ENCODE assay signal across 1 cellular context in genomic region chr7:143906895-143907294, GRCh38.
TF ChIP-seq lines count a peak whose summit lies in the region.

No MANE protein-coding gene starts in this region.

TF ChIP-seq in HepG2, 621 proteins besides CTCF, POLR2A, EP300 and RAD21 (continued from another document and continues in another):
- TF ChIP-seq, protein P1, sequence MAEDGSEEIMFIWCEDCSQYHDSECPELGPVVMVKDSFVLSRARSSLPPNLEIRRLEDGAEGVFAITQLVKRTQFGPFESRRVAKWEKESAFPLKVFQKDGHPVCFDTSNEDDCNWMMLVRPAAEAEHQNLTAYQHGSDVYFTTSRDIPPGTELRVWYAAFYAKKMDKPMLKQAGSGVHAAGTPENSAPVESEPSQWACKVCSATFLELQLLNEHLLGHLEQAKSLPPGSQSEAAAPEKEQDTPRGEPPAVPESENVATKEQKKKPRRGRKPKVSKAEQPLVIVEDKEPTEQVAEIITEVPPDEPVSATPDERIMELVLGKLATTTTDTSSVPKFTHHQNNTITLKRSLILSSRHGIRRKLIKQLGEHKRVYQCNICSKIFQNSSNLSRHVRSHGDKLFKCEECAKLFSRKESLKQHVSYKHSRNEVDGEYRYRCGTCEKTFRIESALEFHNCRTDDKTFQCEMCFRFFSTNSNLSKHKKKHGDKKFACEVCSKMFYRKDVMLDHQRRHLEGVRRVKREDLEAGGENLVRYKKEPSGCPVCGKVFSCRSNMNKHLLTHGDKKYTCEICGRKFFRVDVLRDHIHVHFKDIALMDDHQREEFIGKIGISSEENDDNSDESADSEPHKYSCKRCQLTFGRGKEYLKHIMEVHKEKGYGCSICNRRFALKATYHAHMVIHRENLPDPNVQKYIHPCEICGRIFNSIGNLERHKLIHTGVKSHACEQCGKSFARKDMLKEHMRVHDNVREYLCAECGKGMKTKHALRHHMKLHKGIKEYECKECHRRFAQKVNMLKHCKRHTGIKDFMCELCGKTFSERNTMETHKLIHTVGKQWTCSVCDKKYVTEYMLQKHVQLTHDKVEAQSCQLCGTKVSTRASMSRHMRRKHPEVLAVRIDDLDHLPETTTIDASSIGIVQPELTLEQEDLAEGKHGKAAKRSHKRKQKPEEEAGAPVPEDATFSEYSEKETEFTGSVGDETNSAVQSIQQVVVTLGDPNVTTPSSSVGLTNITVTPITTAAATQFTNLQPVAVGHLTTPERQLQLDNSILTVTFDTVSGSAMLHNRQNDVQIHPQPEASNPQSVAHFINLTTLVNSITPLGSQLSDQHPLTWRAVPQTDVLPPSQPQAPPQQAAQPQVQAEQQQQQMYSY (CRISPR knock-in tag; IDR thresholded peaks at IDR 0.05), result no peak
- TF ChIP-seq, protein P2, sequence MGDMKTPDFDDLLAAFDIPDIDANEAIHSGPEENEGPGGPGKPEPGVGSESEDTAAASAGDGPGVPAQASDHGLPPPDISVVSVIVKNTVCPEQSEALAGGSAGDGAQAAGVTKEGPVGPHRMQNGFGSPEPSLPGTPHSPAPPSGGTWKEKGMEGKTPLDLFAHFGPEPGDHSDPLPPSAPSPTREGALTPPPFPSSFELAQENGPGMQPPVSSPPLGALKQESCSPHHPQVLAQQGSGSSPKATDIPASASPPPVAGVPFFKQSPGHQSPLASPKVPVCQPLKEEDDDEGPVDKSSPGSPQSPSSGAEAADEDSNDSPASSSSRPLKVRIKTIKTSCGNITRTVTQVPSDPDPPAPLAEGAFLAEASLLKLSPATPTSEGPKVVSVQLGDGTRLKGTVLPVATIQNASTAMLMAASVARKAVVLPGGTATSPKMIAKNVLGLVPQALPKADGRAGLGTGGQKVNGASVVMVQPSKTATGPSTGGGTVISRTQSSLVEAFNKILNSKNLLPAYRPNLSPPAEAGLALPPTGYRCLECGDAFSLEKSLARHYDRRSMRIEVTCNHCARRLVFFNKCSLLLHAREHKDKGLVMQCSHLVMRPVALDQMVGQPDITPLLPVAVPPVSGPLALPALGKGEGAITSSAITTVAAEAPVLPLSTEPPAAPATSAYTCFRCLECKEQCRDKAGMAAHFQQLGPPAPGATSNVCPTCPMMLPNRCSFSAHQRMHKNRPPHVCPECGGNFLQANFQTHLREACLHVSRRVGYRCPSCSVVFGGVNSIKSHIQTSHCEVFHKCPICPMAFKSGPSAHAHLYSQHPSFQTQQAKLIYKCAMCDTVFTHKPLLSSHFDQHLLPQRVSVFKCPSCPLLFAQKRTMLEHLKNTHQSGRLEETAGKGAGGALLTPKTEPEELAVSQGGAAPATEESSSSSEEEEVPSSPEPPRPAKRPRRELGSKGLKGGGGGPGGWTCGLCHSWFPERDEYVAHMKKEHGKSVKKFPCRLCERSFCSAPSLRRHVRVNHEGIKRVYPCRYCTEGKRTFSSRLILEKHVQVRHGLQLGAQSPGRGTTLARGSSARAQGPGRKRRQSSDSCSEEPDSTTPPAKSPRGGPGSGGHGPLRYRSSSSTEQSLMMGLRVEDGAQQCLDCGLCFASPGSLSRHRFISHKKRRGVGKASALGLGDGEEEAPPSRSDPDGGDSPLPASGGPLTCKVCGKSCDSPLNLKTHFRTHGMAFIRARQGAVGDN (CRISPR knock-in tag; IDR thresholded peaks at IDR 0.05), result no peak
- TF ChIP-seq JARID2 (CRISPR knock-in tag; IDR thresholded peaks at IDR 0.05; ENCODE audit: insufficient replicate concordance) (no peak), ZSCAN29 (CRISPR knock-in tag; conservative IDR thresholded peaks at IDR 0.05) (peak; percentile 94; the same call in 1 of the 2 replicates), RXRA (CRISPR knock-in tag; IDR thresholded peaks at IDR 0.05) (peak; percentile 98), FOXK1 (CRISPR knock-in tag; IDR thresholded peaks at IDR 0.05; ENCODE audit: borderline replicate concordance, low read depth) (peak; percentile 82; the same call in 1 of the 2 replicates), ATRX (CRISPR knock-in tag; IDR thresholded peaks at IDR 0.05; ENCODE audit: borderline replicate concordance) (no peak), ZNF224 (CRISPR knock-in tag; IDR thresholded peaks at IDR 0.05) (no peak), ZNF530 (CRISPR knock-in tag; IDR thresholded peaks at IDR 0.05; ENCODE audit: low read depth) (no peak), ZNF207 (IDR thresholded peaks at IDR 0.05; ENCODE audit: borderline replicate concordance) (no peak), GTF3A (CRISPR knock-in tag; conservative IDR thresholded peaks at IDR 0.05) (no peak), ZFP90 (CRISPR knock-in tag; IDR thresholded peaks at IDR 0.05; ENCODE audit: borderline replicate concordance) (no peak), TBX2 (CRISPR knock-in tag; IDR thresholded peaks at IDR 0.05; ENCODE audit: borderline replicate concordance) (peak; percentile 57; the same call in 1 of the 2 replicates), FOXO1 (CRISPR knock-in tag; IDR thresholded peaks at IDR 0.05) (peak; percentile 92), ELK4 (CRISPR knock-in tag; IDR thresholded peaks at IDR 0.05; ENCODE audit: borderline replicate concordance) (no peak), ERF (CRISPR knock-in tag; IDR thresholded peaks at IDR 0.05) (peak; percentile 89; the same call in 1 of the 2 replicates), TEAD3 (CRISPR knock-in tag; optimal IDR thresholded peaks at IDR 0.05; ENCODE audit: borderline replicate concordance) (peak; percentile 95), PITX1 (CRISPR knock-in tag; IDR thresholded peaks at IDR 0.05) (peak; percentile 84), PHF5A (CRISPR knock-in tag; IDR thresholded peaks at IDR 0.05; ENCODE audit: low read depth, unreplicated experiment) (no peak), TAF15 (IDR thresholded peaks at IDR 0.05; ENCODE audit: low read depth, low read length, poor library complexity, severe bottlenecking) (no peak), KMT2A (CRISPR knock-in tag; IDR thresholded peaks at IDR 0.05) (peak; percentile 71), MTA1 (CRISPR knock-in tag; IDR thresholded peaks at IDR 0.05; ENCODE audit: borderline replicate concordance) (no peak), ZSCAN21 (CRISPR knock-in tag; IDR thresholded peaks at IDR 0.05; ENCODE audit: borderline replicate concordance) (peak; percentile 41; the same call in 1 of the 2 replicates), CCAR2 (optimal IDR thresholded peaks at IDR 0.05; ENCODE audit: low read depth, low read length) (no peak), ARID4A (CRISPR knock-in tag; IDR thresholded peaks at IDR 0.05; ENCODE audit: borderline replicate concordance) (peak; percentile 44; the same call in 1 of the 2 replicates), TMF1 (CRISPR knock-in tag; IDR thresholded peaks at IDR 0.05; ENCODE audit: low read depth) (no peak), ZSCAN31 (CRISPR knock-in tag; IDR thresholded peaks at IDR 0.05; ENCODE audit: low read depth) (no peak), PAWR (CRISPR knock-in tag; IDR thresholded peaks at IDR 0.05; ENCODE audit: borderline replicate concordance) (no peak), ZSCAN9 (CRISPR knock-in tag; IDR thresholded peaks at IDR 0.05; ENCODE audit: borderline replicate concordance) (peak; percentile 70), ZNF543 (CRISPR knock-in tag; IDR thresholded peaks at IDR 0.05) (peak; percentile 71; the same call in 1 of the 2 replicates), TCF7L2 (IDR thresholded peaks at IDR 0.05; ENCODE audit: low read depth, low read length) (peak; percentile 77), ZC3H13 (CRISPR knock-in tag; IDR thresholded peaks at IDR 0.05) (0 out of 2 replicates have a peak, but pooled peaks have one; percentile 48), PLRG1 (conservative IDR thresholded peaks at IDR 0.05) (no peak), ZNF230 (CRISPR knock-in tag; IDR thresholded peaks at IDR 0.05) (0 out of 2 replicates have a peak, but pooled peaks have one; percentile 26), NRL (CRISPR knock-in tag; IDR thresholded peaks at IDR 0.05; ENCODE audit: borderline replicate concordance) (no peak), SALL1 (CRISPR knock-in tag; IDR thresholded peaks at IDR 0.05) (peak; percentile 97), AKAP8 (CRISPR knock-in tag; IDR thresholded peaks at IDR 0.05) (no peak), GPN1 (CRISPR knock-in tag; IDR thresholded peaks at IDR 0.05; ENCODE audit: borderline replicate concordance) (no peak), SIX1 (CRISPR knock-in tag; IDR thresholded peaks at IDR 0.05; ENCODE audit: borderline replicate concordance) (peak; percentile 70; the same call in 1 of the 2 replicates), SALL2 (CRISPR knock-in tag; IDR thresholded peaks at IDR 0.05) (no peak), ZNF33B (CRISPR knock-in tag; IDR thresholded peaks at IDR 0.05) (no peak), GABPB1 (CRISPR knock-in tag; IDR thresholded peaks at IDR 0.05) (peak; percentile 56), TP53 (CRISPR knock-in tag; conservative IDR thresholded peaks at IDR 0.05) (no peak), RBFOX2 (IDR thresholded peaks at IDR 0.05; ENCODE audit: low read depth, low read length) (no peak)
- TF ChIP-seq, protein P3, sequence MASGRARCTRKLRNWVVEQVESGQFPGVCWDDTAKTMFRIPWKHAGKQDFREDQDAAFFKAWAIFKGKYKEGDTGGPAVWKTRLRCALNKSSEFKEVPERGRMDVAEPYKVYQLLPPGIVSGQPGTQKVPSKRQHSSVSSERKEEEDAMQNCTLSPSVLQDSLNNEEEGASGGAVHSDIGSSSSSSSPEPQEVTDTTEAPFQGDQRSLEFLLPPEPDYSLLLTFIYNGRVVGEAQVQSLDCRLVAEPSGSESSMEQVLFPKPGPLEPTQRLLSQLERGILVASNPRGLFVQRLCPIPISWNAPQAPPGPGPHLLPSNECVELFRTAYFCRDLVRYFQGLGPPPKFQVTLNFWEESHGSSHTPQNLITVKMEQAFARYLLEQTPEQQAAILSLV (CRISPR knock-in tag; IDR thresholded peaks at IDR 0.05; ENCODE audit: borderline replicate concordance), result no peak
- TF ChIP-seq, protein P4, sequence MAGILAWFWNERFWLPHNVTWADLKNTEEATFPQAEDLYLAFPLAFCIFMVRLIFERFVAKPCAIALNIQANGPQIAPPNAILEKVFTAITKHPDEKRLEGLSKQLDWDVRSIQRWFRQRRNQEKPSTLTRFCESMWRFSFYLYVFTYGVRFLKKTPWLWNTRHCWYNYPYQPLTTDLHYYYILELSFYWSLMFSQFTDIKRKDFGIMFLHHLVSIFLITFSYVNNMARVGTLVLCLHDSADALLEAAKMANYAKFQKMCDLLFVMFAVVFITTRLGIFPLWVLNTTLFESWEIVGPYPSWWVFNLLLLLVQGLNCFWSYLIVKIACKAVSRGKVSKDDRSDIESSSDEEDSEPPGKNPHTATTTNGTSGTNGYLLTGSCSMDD (CRISPR knock-in tag; IDR thresholded peaks at IDR 0.05), result no peak
- TF ChIP-seq, protein P5, sequence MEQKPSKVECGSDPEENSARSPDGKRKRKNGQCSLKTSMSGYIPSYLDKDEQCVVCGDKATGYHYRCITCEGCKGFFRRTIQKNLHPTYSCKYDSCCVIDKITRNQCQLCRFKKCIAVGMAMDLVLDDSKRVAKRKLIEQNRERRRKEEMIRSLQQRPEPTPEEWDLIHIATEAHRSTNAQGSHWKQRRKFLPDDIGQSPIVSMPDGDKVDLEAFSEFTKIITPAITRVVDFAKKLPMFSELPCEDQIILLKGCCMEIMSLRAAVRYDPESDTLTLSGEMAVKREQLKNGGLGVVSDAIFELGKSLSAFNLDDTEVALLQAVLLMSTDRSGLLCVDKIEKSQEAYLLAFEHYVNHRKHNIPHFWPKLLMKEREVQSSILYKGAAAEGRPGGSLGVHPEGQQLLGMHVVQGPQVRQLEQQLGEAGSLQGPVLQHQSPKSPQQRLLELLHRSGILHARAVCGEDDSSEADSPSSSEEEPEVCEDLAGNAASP (CRISPR knock-in tag; IDR thresholded peaks at IDR 0.05; ENCODE audit: borderline replicate concordance), result peak; percentile 89; the same call in 1 of the 2 replicates
- TF ChIP-seq, protein P6, sequence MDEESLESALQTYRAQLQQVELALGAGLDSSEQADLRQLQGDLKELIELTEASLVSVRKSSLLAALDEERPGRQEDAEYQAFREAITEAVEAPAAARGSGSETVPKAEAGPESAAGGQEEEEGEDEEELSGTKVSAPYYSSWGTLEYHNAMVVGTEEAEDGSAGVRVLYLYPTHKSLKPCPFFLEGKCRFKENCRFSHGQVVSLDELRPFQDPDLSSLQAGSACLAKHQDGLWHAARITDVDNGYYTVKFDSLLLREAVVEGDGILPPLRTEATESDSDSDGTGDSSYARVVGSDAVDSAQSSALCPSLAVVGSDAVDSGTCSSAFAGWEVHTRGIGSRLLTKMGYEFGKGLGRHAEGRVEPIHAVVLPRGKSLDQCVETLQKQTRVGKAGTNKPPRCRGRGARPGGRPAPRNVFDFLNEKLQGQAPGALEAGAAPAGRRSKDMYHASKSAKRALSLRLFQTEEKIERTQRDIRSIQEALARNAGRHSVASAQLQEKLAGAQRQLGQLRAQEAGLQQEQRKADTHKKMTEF (CRISPR knock-in tag; IDR thresholded peaks at IDR 0.05), result peak; percentile 85
